9 cellular contexts compared by ENCODE assay signal in genomic region chr11:122727101-122727929, GRCh38.
DNase-seq lines count a peak whose midpoint lies in the region; ATAC-seq and TF ChIP-seq lines count a peak whose summit lies in the region.
"Had no signal": no experiment of that assay in that cellular context is flagged by ENCODE, and none has a peak within 500 bp of the region (broad histone marks: within the 10 kb centered on the region; RNA-seq: fewer than 3 reads in every experiment).

No MANE protein-coding gene starts in this region.

- WGBS in heart right ventricle, 2 donors: 53 to 63% methylated on average over 21 of the region's 21 CpGs

- DNase-seq in heart right ventricle: no peak
- no peak for DNase-seq in Right ventricle myocardium inferior (ENCODE audit: missing footprints)
- DNase-seq in activated naive CD4-positive, alpha-beta T cell treated with anti-CD3 and anti-CD28 coated beads, Interleukin-2, amount 10 ng/mL, durations not matched to agents 7 days and 5 days: peak; percentile 58
- peak; percentile 37 for DNase-seq in osteoblast (ENCODE audit: insufficient read length, low spot score, missing footprints)
- DNase-seq in germinal center (ENCODE audit: low spot score): no peak

- no peak for TF ChIP-seq CTCF in heart right ventricle (IDR thresholded peaks at IDR 0.05)
- TF ChIP-seq CTCF in osteoblast (IDR thresholded peaks at IDR 0.05; ENCODE audit: extremely low read depth, low read depth, low read length): no peak

- peak overlapping the region; percentile 68 for H3K4me2 ChIP-seq in osteoblast (ENCODE audit: insufficient read depth, low read length)

- peaks cover 8% of the 10 kb centered on the region for H3K36me3 Mint-ChIP-seq in activated naive CD4-positive, alpha-beta T cell treated with anti-CD3 and anti-CD28 coated beads, Interleukin-2, amount 10 ng/mL, durations not matched to agents 7 days and 5 days

- no peaks in the 10 kb centered on the region for H3K36me3 ChIP-seq in heart right ventricle
- H3K36me3 ChIP-seq in osteoblast (ENCODE audit: insufficient read depth, low read length): no peaks in the 10 kb centered on the region

- CTCF ChIA-PET in activated naive CD4-positive, alpha-beta T cell treated with anti-CD3 and anti-CD28 coated beads, Interleukin-2, amount 10 ng/mL, durations not matched to agents 7 days and 5 days (lab: Charles Lee): interaction anchor here (0.8 to 2.2 kb wide), 11 partner anchors 11 to 99 kb away, joined by 3 to 6 read pairs (median 4); no protein-coding TSS in a partner anchor

- H3K27ac Mint-ChIP-seq in activated naive CD4-positive, alpha-beta T cell treated with anti-CD3 and anti-CD28 coated beads, Interleukin-2, amount 10 ng/mL, durations not matched to agents 7 days and 5 days: peak overlapping the region; percentile 91

- ATAC-seq in heart right ventricle (peak in 5 of 8 donors; percentile 20 to 58 (median 41)), Right ventricle myocardium inferior (no peak), HG03378 (IDR thresholded peaks at IDR 0.05; ENCODE audit: unreplicated experiment) (peak; percentile 83), HG03457 (IDR thresholded peaks at IDR 0.05; ENCODE audit: unreplicated experiment) (no peak), GM18873 (IDR thresholded peaks at IDR 0.05; ENCODE audit: low FRiP score, unreplicated experiment) (no peak)

- H3K4me3 ChIP-seq in heart right ventricle (peak overlapping the region in 4 of 10 donors; percentile 5 to 29 (median 12)), osteoblast (ENCODE audit: insufficient read depth, low read length) (peak overlapping the region; percentile 21)

- peaks cover 76% of the 10 kb centered on the region for H3K79me2 ChIP-seq in osteoblast (ENCODE audit: insufficient read depth, low read length)

- H4K20me1 ChIP-seq in osteoblast (ENCODE audit: insufficient read depth, low read length): peaks cover 2% of the 10 kb centered on the region

- H3K27me3 Mint-ChIP-seq in activated naive CD4-positive, alpha-beta T cell treated with anti-CD3 and anti-CD28 coated beads, Interleukin-2, amount 10 ng/mL, durations not matched to agents 7 days and 5 days: no peaks in the 10 kb centered on the region

- H3K27me3 ChIP-seq in heart right ventricle: no peaks in the 10 kb centered on the region
- H3K27me3 ChIP-seq in osteoblast (ENCODE audit: insufficient read depth, low read length): no peaks in the 10 kb centered on the region

- peaks cover 60% of the 10 kb centered on the region for H3K4me1 Mint-ChIP-seq in activated naive CD4-positive, alpha-beta T cell treated with anti-CD3 and anti-CD28 coated beads, Interleukin-2, amount 10 ng/mL, durations not matched to agents 7 days and 5 days

- intact Hi-C loops in heart right ventricle (cut with DNase I) (no loop called here), Right ventricle myocardium inferior (cut with DNase I) (no loop called here)

- H3K9me3 ChIP-seq in heart right ventricle (no peaks in the 10 kb centered on the region), osteoblast (ENCODE audit: low read depth, low read length) (no peaks in the 10 kb centered on the region)

- H3K27ac ChIP-seq in heart right ventricle (peak overlapping the region in 7 of 10 donors; percentile 6 to 81 (median 54)), osteoblast (ENCODE audit: low read depth, low read length) (peak overlapping the region; percentile 41)
- H3K27ac ChIP-seq: C4-2B had no signal

- no peaks in the 10 kb centered on the region for H3K9me3 Mint-ChIP-seq in activated naive CD4-positive, alpha-beta T cell treated with anti-CD3 and anti-CD28 coated beads, Interleukin-2, amount 10 ng/mL, durations not matched to agents 7 days and 5 days

- H3K4me1 ChIP-seq in heart right ventricle (peaks cover 0 to 48% (median 11%) of the 10 kb centered on the region in 9 donors), osteoblast (ENCODE audit: insufficient read depth, low read length) (peaks cover 44% of the 10 kb centered on the region)

- H2AFZ ChIP-seq in osteoblast (ENCODE audit: low read length): peak overlapping the region; percentile 63

- H3K4me3 Mint-ChIP-seq in activated naive CD4-positive, alpha-beta T cell treated with anti-CD3 and anti-CD28 coated beads, Interleukin-2, amount 10 ng/mL, durations not matched to agents 7 days and 5 days: peak overlapping the region; percentile 56

Comparison
In these comparisons a context has a peak if more than half of its experiments do, and no peak if none do; other contexts are left out.
1. ATAC-seq: peak in heart right ventricle (5 of 8) and HG03378 (single experiment); none in Right ventricle myocardium inferior (single experiment), HG03457 (single experiment) and GM18873 (single experiment).
2. DNase-seq: peak in activated naive CD4-positive, alpha-beta T cell treated with anti-CD3 and anti-CD28 coated beads, Interleukin-2, amount 10 ng/mL, durations not matched to agents 7 days and 5 days (single experiment) and osteoblast (single experiment); none in heart right ventricle (0 of 2), Right ventricle myocardium inferior (single experiment) and germinal center (single experiment).